Comparison of ENCODE assay signal across 8 cellular contexts in genomic region chr4:89929425-89930272, GRCh38. TPM values are rescaled to one million over a fixed set of nuclear protein-coding genes. Genes with fewer than 3 reads are reported as not detected.
DNase-seq lines count a peak whose midpoint lies in the region; ATAC-seq and TF ChIP-seq lines count a peak whose summit lies in the region.
"Had no signal": no experiment of that assay in that cellular context is flagged by ENCODE, and none has a peak within 500 bp of the region (broad histone marks: within the 10 kb centered on the region; RNA-seq: fewer than 3 reads in every experiment).

No MANE protein-coding gene starts in this region.

- H3K14ac ChIP-seq in mesenchymal stem cell (ENCODE audit: low read length in 2 of 2) = no peak overlapping the region

- H3K27me3 ChIP-seq in MM.1S (replicated peaks; ENCODE audit: insufficient read depth, low read length) = no peaks in the 10 kb centered on the region
- no peaks in the 10 kb centered on the region for H3K27me3 ChIP-seq in mesenchymal stem cell (ENCODE audit: control insufficient read depth in 1 of 2, insufficient read depth in 1 of 2, low read length in 2 of 2)

- no peaks in the 10 kb centered on the region for H3K36me3 ChIP-seq in MM.1S (replicated peaks; ENCODE audit: insufficient read depth, low read length)
- no peaks in the 10 kb centered on the region for H3K36me3 ChIP-seq in mesenchymal stem cell (ENCODE audit: control insufficient read depth in 1 of 2, insufficient read depth in 2 of 2, low read depth in 1 of 2, low read length in 2 of 2)

- H4K8ac ChIP-seq in mesenchymal stem cell (ENCODE audit: low read length) = no peak overlapping the region

- H3K79me2 ChIP-seq in MM.1S (ENCODE audit: low read length) = no peaks in the 10 kb centered on the region

- no peaks in the 10 kb centered on the region for H3K9me2 ChIP-seq in MM.1S (replicated peaks; ENCODE audit: insufficient read depth, low read length)

- H4K20me1 ChIP-seq in MM.1S (ENCODE audit: insufficient read depth, low read length) = no peaks in the 10 kb centered on the region

- no peak overlapping the region for H2BK120ac ChIP-seq in mesenchymal stem cell (ENCODE audit: low read depth, low read length)

- H2BK15ac ChIP-seq in mesenchymal stem cell (ENCODE audit: low read depth, poor library complexity, severe bottlenecking) = no peak overlapping the region

- peaks cover 9% of the 10 kb centered on the region for H3K4me1 ChIP-seq in MM.1S (ENCODE audit: low read length)
- H3K4me1 ChIP-seq in mesenchymal stem cell (ENCODE audit: control insufficient read depth, insufficient read depth, low read depth, low read length) = no peaks in the 10 kb centered on the region

- no peak overlapping the region for H2BK12ac ChIP-seq in mesenchymal stem cell (ENCODE audit: low read length in 2 of 2)

- H3K27ac ChIP-seq in MM.1S (ENCODE audit: low read length) (peak overlapping the region; percentile 42; the same call in 1 of the 2 replicates), mesenchymal stem cell (ENCODE audit: low read length, poor library complexity, severe bottlenecking) (no peak overlapping the region)
- H3K27ac ChIP-seq: VCaP had no signal

- no peaks in the 10 kb centered on the region for H3K79me1 ChIP-seq in mesenchymal stem cell (replicated peaks; ENCODE audit: low read length, poor library complexity, severe bottlenecking)

- no peak overlapping the region for H2BK5ac ChIP-seq in mesenchymal stem cell (ENCODE audit: low read depth, low read length, poor library complexity, severe bottlenecking)

- H3K9me3 ChIP-seq in MM.1S (replicated peaks; ENCODE audit: insufficient read depth, low read length) (no peaks in the 10 kb centered on the region), mesenchymal stem cell (ENCODE audit: control insufficient read depth, low read length) (no peaks in the 10 kb centered on the region)

- H2AK5ac ChIP-seq in mesenchymal stem cell (ENCODE audit: low read length, severe bottlenecking) = no peak overlapping the region

- peak overlapping the region; percentile 38 for H3K4me3 ChIP-seq in MM.1S (ENCODE audit: low read length)
- H3K4me3 ChIP-seq in mesenchymal stem cell (ENCODE audit: insufficient read depth in 1 of 2, low read depth in 1 of 2, low read length in 2 of 2) = no peak overlapping the region

- no peak overlapping the region for H3K4ac ChIP-seq in mesenchymal stem cell (ENCODE audit: low read depth in 1 of 2, low read length in 2 of 2)

- H3F3A ChIP-seq in MM.1S (ENCODE audit: insufficient read depth, low read length) = no peaks in the 10 kb centered on the region

- WGBS in mesenchymal stem cell = 100% methylated on average over 1 of the region's 4 CpGs

- TF ChIP-seq CTCF in MM.1S (IDR thresholded peaks at IDR 0.05; ENCODE audit: low read length) = no peak

- peak; percentile 78 for DNase-seq in MM.1S
- DNase-seq in mesenchymal stem cell = peak; percentile 7
- no peak for DNase-seq in NCI-H774 (lab: John Stamatoyannopoulos, UW)
- DNase-seq in NCI-H2196 treated with DMSO at 0.1 percent for 48 hours (lab: John Stamatoyannopoulos, UW; ENCODE audit: unreplicated experiment) = no peak
- DNase-seq in NCI-H345 treated with DMSO at 0.1 percent for 48 hours (lab: John Stamatoyannopoulos, UW; ENCODE audit: unreplicated experiment) = no peak

- H2AFZ ChIP-seq in MM.1S (ENCODE audit: low read length) = peak overlapping the region; percentile 51
- H2AFZ ChIP-seq in mesenchymal stem cell (ENCODE audit: low read depth, low read length) = no peak overlapping the region

- ATAC-seq in GM18909 (IDR thresholded peaks at IDR 0.05; ENCODE audit: poor library complexity, unreplicated experiment) (peak; percentile 95), GM21825 (IDR thresholded peaks at IDR 0.05; ENCODE audit: unreplicated experiment) (peak; percentile 93)

- no peak overlapping the region for H3K18ac ChIP-seq in mesenchymal stem cell (ENCODE audit: low read depth in 1 of 2, low read length in 2 of 2)

- H3K9ac ChIP-seq in MM.1S (ENCODE audit: low read length) (peak overlapping the region; percentile 36), mesenchymal stem cell (ENCODE audit: low read length) (no peak overlapping the region)

- H4K91ac ChIP-seq in mesenchymal stem cell (ENCODE audit: low read length) = no peak overlapping the region

- H3K4me2 ChIP-seq in MM.1S (ENCODE audit: low read depth, low read length) (peak overlapping the region; percentile 56), mesenchymal stem cell (ENCODE audit: low read length, poor library complexity, severe bottlenecking) (no peak overlapping the region)

- H3K23ac ChIP-seq in mesenchymal stem cell (ENCODE audit: low read length in 2 of 2) = no peak overlapping the region

RNA-seq across cellular contexts. Expression of gene MMRN1, which starts 35.0 kb away (rescaled TPM):
- polyA plus RNA-seq in mesenchymal stem cell (2013, experiment 1 of 2) = 0.01 TPM
- polyA plus RNA-seq in mesenchymal stem cell (2013, experiment 2 of 2) = 0.05 TPM

Comparison
In these comparisons a context has a peak if more than half of its experiments do, and no peak if none do; other contexts are left out.
1. DNase-seq: peak in MM.1S (single experiment) and mesenchymal stem cell (single experiment); none in NCI-H774 (single experiment), NCI-H2196 treated with DMSO at 0.1 percent for 48 hours (single experiment) and NCI-H345 treated with DMSO at 0.1 percent for 48 hours (single experiment).